Comparison of ENCODE assay signal across 15 cellular contexts in genomic region chr11:1351278-1351937, GRCh38. TPM values are rescaled to one million over a fixed set of nuclear protein-coding genes. Genes with fewer than 3 reads are reported as not detected.
DNase-seq lines count a peak whose midpoint lies in the region; ATAC-seq lines count a peak whose summit lies in the region.
"Had no signal": no experiment of that assay in that cellular context is flagged by ENCODE, and none has a peak within 500 bp of the region (broad histone marks: within the 10 kb centered on the region; RNA-seq: fewer than 3 reads in every experiment).

No MANE protein-coding gene starts in this region.

- H3K9me3 Mint-ChIP-seq in activated naive CD8-positive, alpha-beta T cell treated with anti-CD3 and anti-CD28 coated beads, Interleukin-2, amount 50 U/mL, for 24 hours, result no peaks in the 10 kb centered on the region
- no peaks in the 10 kb centered on the region for H3K9me3 Mint-ChIP-seq in activated naive CD8-positive, alpha-beta T cell treated with anti-CD3 and anti-CD28 coated beads for 36 hours
- no peaks in the 10 kb centered on the region for H3K9me3 Mint-ChIP-seq in effector memory CD8-positive, alpha-beta T cell
- no peaks in the 10 kb centered on the region for H3K9me3 Mint-ChIP-seq in stimulated activated naive B cell treated with anti-CD40 and anti-IgM and Interleukin-4, amounts not matched to agents 10 μg/mL and 1 μg/mL and 100 μg/mL, for 72 hours
- no peaks in the 10 kb centered on the region for H3K9me3 Mint-ChIP-seq in T-helper 2 cell treated with Interferon-gamma antibody and Interleukin-4, amounts not matched to agents 5 μg/mL and 100 μg/mL, for 36 hours
- H3K9me3 Mint-ChIP-seq: IgD-negative memory B cell had no signal

- no peaks in the 10 kb centered on the region for H3K36me3 Mint-ChIP-seq in activated naive CD8-positive, alpha-beta T cell treated with anti-CD3 and anti-CD28 coated beads, Interleukin-2, amount 50 U/mL, for 24 hours (ENCODE audit: low read depth)
- H3K36me3 Mint-ChIP-seq in activated naive CD8-positive, alpha-beta T cell treated with anti-CD3 and anti-CD28 coated beads for 36 hours, result no peaks in the 10 kb centered on the region
- no peaks in the 10 kb centered on the region for H3K36me3 Mint-ChIP-seq in effector memory CD8-positive, alpha-beta T cell (ENCODE audit: insufficient read depth)
- no peaks in the 10 kb centered on the region for H3K36me3 Mint-ChIP-seq in stimulated activated naive B cell treated with anti-CD40 and anti-IgM and Interleukin-4, amounts not matched to agents 10 μg/mL and 1 μg/mL and 100 μg/mL, for 72 hours
- H3K36me3 Mint-ChIP-seq in T-helper 2 cell treated with Interferon-gamma antibody and Interleukin-4, amounts not matched to agents 5 μg/mL and 100 μg/mL, for 36 hours (ENCODE audit: low read depth), result no peaks in the 10 kb centered on the region

- no peak overlapping the region for H3K4me3 Mint-ChIP-seq in activated naive CD8-positive, alpha-beta T cell treated with anti-CD3 and anti-CD28 coated beads, Interleukin-2, amount 50 U/mL, for 24 hours
- no peak overlapping the region for H3K4me3 Mint-ChIP-seq in activated naive CD8-positive, alpha-beta T cell treated with anti-CD3 and anti-CD28 coated beads for 36 hours
- no peak overlapping the region for H3K4me3 Mint-ChIP-seq in effector memory CD8-positive, alpha-beta T cell
- H3K4me3 Mint-ChIP-seq in stimulated activated naive B cell treated with anti-CD40 and anti-IgM and Interleukin-4, amounts not matched to agents 10 μg/mL and 1 μg/mL and 100 μg/mL, for 72 hours, result no peak overlapping the region
- H3K4me3 Mint-ChIP-seq in T-helper 2 cell treated with Interferon-gamma antibody and Interleukin-4, amounts not matched to agents 5 μg/mL and 100 μg/mL, for 36 hours, result no peak overlapping the region
- H3K4me3 Mint-ChIP-seq: IgD-negative memory B cell had no signal

- DNase-seq in activated naive CD8-positive, alpha-beta T cell treated with anti-CD3 and anti-CD28 coated beads, Interleukin-2, amount 50 U/mL, for 24 hours, result peak; percentile 31
- no peak for DNase-seq in activated naive CD8-positive, alpha-beta T cell treated with anti-CD3 and anti-CD28 coated beads for 36 hours
- peak; percentile 54 for DNase-seq in NCI-H460 (ENCODE audit: extremely low read depth, low read depth)
- DNase-seq in effector memory CD8-positive, alpha-beta T cell, result no peak
- no peak for DNase-seq in stimulated activated naive B cell treated with anti-CD40 and anti-IgM and Interleukin-4, amounts not matched to agents 10 μg/mL and 1 μg/mL and 100 μg/mL, for 72 hours
- DNase-seq in midbrain (lab: John Stamatoyannopoulos, UW), result no peak
- no peak for DNase-seq in T-helper 2 cell treated with Interferon-gamma antibody and Interleukin-4, amounts not matched to agents 5 μg/mL and 100 μg/mL, for 36 hours (ENCODE audit: low spot score)
- no peak for DNase-seq in NCI-H187 treated with DMSO at 0.1 percent for 48 hours (lab: John Stamatoyannopoulos, UW)
- DNase-seq: foreskin fibroblast, GOT3, kidney, NCI-H2029 treated with DMSO at 0.1 percent for 48 hours, T1000 had no signal

- no peak overlapping the region for H3K27ac Mint-ChIP-seq in activated naive CD8-positive, alpha-beta T cell treated with anti-CD3 and anti-CD28 coated beads, Interleukin-2, amount 50 U/mL, for 24 hours
- no peak overlapping the region for H3K27ac Mint-ChIP-seq in activated naive CD8-positive, alpha-beta T cell treated with anti-CD3 and anti-CD28 coated beads for 36 hours
- peak overlapping the region; percentile 28 to 60 for H3K27ac Mint-ChIP-seq in effector memory CD8-positive, alpha-beta T cell
- H3K27ac Mint-ChIP-seq in stimulated activated naive B cell treated with anti-CD40 and anti-IgM and Interleukin-4, amounts not matched to agents 10 μg/mL and 1 μg/mL and 100 μg/mL, for 72 hours, result peak overlapping the region; percentile 95
- H3K27ac Mint-ChIP-seq in T-helper 2 cell treated with Interferon-gamma antibody and Interleukin-4, amounts not matched to agents 5 μg/mL and 100 μg/mL, for 36 hours, result no peak overlapping the region

- H3K4me1 Mint-ChIP-seq in activated naive CD8-positive, alpha-beta T cell treated with anti-CD3 and anti-CD28 coated beads, Interleukin-2, amount 50 U/mL, for 24 hours, result no peaks in the 10 kb centered on the region
- no peaks in the 10 kb centered on the region for H3K4me1 Mint-ChIP-seq in activated naive CD8-positive, alpha-beta T cell treated with anti-CD3 and anti-CD28 coated beads for 36 hours
- no peaks in the 10 kb centered on the region for H3K4me1 Mint-ChIP-seq in effector memory CD8-positive, alpha-beta T cell (ENCODE audit: low read depth in 2 of 2)
- peaks cover 0 to 2% of the 10 kb centered on the region in 2 donors for H3K4me1 Mint-ChIP-seq in stimulated activated naive B cell treated with anti-CD40 and anti-IgM and Interleukin-4, amounts not matched to agents 10 μg/mL and 1 μg/mL and 100 μg/mL, for 72 hours
- H3K4me1 Mint-ChIP-seq in T-helper 2 cell treated with Interferon-gamma antibody and Interleukin-4, amounts not matched to agents 5 μg/mL and 100 μg/mL, for 36 hours (ENCODE audit: low read depth), result no peaks in the 10 kb centered on the region

- H3K27me3 Mint-ChIP-seq in activated naive CD8-positive, alpha-beta T cell treated with anti-CD3 and anti-CD28 coated beads, Interleukin-2, amount 50 U/mL, for 24 hours, result peaks cover 8% of the 10 kb centered on the region
- H3K27me3 Mint-ChIP-seq in activated naive CD8-positive, alpha-beta T cell treated with anti-CD3 and anti-CD28 coated beads for 36 hours, result peaks cover 5% of the 10 kb centered on the region
- H3K27me3 Mint-ChIP-seq in effector memory CD8-positive, alpha-beta T cell, result peaks cover 5 to 32% of the 10 kb centered on the region in 2 donors
- peaks cover 8 to 14% of the 10 kb centered on the region in 2 donors for H3K27me3 Mint-ChIP-seq in stimulated activated naive B cell treated with anti-CD40 and anti-IgM and Interleukin-4, amounts not matched to agents 10 μg/mL and 1 μg/mL and 100 μg/mL, for 72 hours
- H3K27me3 Mint-ChIP-seq in T-helper 2 cell treated with Interferon-gamma antibody and Interleukin-4, amounts not matched to agents 5 μg/mL and 100 μg/mL, for 36 hours (ENCODE audit: low read depth), result no peaks in the 10 kb centered on the region

- no peak for ATAC-seq in activated naive CD8-positive, alpha-beta T cell treated with anti-CD3 and anti-CD28 coated beads, Interleukin-2, amount 50 U/mL, for 24 hours
- ATAC-seq in effector memory CD8-positive, alpha-beta T cell (replicated peaks), result no peak
- peak; percentile 52 to 63 for ATAC-seq in stimulated activated naive B cell treated with anti-CD40 and anti-IgM and Interleukin-4, amounts not matched to agents 10 μg/mL and 1 μg/mL and 100 μg/mL, for 72 hours (replicated peaks)

RNA-seq across cellular contexts. Expression of gene BRSK2, which starts 38.3 kb away (rescaled TPM):
- under 1 TPM; 0.46 to 0.97 TPM for total RNA-seq in activated naive CD8-positive, alpha-beta T cell treated with anti-CD3 and anti-CD28 coated beads for 36 hours
- total RNA-seq in NCI-H460 (2014; rRNA removed; shearing (Covaris generic)), result 3.1 and 4.2 TPM in 2 replicates
- 14.7 and 14.8 TPM in 2 replicates for polyA plus RNA-seq in NCI-H460 (2014; cell fraction: nucleus; rRNA removed)
- total RNA-seq: OCI-LY7 had no signal
- polyA plus RNA-seq: IgD-negative memory B cell had no signal

RNA-seq across cellular contexts. Expression of gene TOLLIP, which starts 42.0 kb away (rescaled TPM):
- 10 to 100 TPM; 32.8 to 36.0 TPM for total RNA-seq in activated naive CD8-positive, alpha-beta T cell treated with anti-CD3 and anti-CD28 coated beads for 36 hours
- total RNA-seq in NCI-H460 (2014; rRNA removed; shearing (Covaris generic)), result 9.9 and 10.3 TPM in 2 replicates
- 4.8 and 7.6 TPM in 2 replicates for polyA plus RNA-seq in NCI-H460 (2014; cell fraction: nucleus; rRNA removed)

Comparison
In these comparisons a context has a peak if more than half of its experiments do, and no peak if none do; other contexts are left out.
1. DNase-seq: peak in activated naive CD8-positive, alpha-beta T cell treated with anti-CD3 and anti-CD28 coated beads, Interleukin-2, amount 50 U/mL, for 24 hours (single experiment) and NCI-H460 (single experiment); none in activated naive CD8-positive, alpha-beta T cell treated with anti-CD3 and anti-CD28 coated beads for 36 hours (single experiment), effector memory CD8-positive, alpha-beta T cell (0 of 3), stimulated activated naive B cell treated with anti-CD40 and anti-IgM and Interleukin-4, amounts not matched to agents 10 μg/mL and 1 μg/mL and 100 μg/mL, for 72 hours (single experiment), midbrain (single experiment), T-helper 2 cell treated with Interferon-gamma antibody and Interleukin-4, amounts not matched to agents 5 μg/mL and 100 μg/mL, for 36 hours (single experiment) and NCI-H187 treated with DMSO at 0.1 percent for 48 hours (single experiment).
2. ATAC-seq: peak in stimulated activated naive B cell treated with anti-CD40 and anti-IgM and Interleukin-4, amounts not matched to agents 10 μg/mL and 1 μg/mL and 100 μg/mL, for 72 hours (2 of 2); none in activated naive CD8-positive, alpha-beta T cell treated with anti-CD3 and anti-CD28 coated beads, Interleukin-2, amount 50 U/mL, for 24 hours (single experiment) and effector memory CD8-positive, alpha-beta T cell (single experiment).
3. H3K27ac Mint-ChIP-seq: peak in effector memory CD8-positive, alpha-beta T cell (2 of 2) and stimulated activated naive B cell treated with anti-CD40 and anti-IgM and Interleukin-4, amounts not matched to agents 10 μg/mL and 1 μg/mL and 100 μg/mL, for 72 hours (single experiment); none in activated naive CD8-positive, alpha-beta T cell treated with anti-CD3 and anti-CD28 coated beads, Interleukin-2, amount 50 U/mL, for 24 hours (single experiment), activated naive CD8-positive, alpha-beta T cell treated with anti-CD3 and anti-CD28 coated beads for 36 hours (single experiment) and T-helper 2 cell treated with Interferon-gamma antibody and Interleukin-4, amounts not matched to agents 5 μg/mL and 100 μg/mL, for 36 hours (single experiment).